Comparison of ENCODE assay signal across 20 cellular contexts in the genomic region with DNA sequence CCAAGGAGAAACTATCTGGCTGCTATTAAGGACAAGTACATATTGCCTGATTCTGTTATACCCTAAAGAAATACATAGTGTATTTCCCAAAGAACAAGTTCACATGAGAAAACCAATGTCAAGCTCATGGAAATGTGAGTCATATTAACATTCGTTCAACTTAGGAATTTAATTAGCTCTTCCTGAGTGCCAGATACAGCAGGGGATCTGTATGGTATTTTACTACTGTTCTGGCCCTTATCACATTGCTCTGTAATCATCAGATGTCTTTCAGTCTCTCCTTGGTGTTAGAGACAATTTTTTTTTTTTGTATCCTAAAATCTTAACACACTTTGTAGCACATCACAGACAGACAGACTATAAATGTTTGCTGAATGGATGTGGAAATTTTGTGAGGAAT.
"Had no signal": no experiment of that assay in that cellular context is flagged by ENCODE, and none has a peak within 500 bp of the region (broad histone marks: within the 10 kb centered on the region; RNA-seq: fewer than 3 reads in every experiment).

No MANE protein-coding gene starts in this region.

- H3K27ac ChIP-seq: SJSA1 had no signal

- H3K36me3 ChIP-seq: SJSA1 had no signal

- DNase-seq: KBM-7, MV-4-11, NCI-H1048, NCI-H1105, NCI-H1417 treated with DMSO at 0.1 percent for 48 hours, NCI-H146, NCI-H1694 treated with DMSO at 0.1 percent for 48 hours, NCI-H1930, NCI-H2081, NCI-H2107, NCI-H2227 treated with DMSO at 0.1 percent for 48 hours, NCI-H524 treated with DMSO at 0.1 percent for 48 hours, NCI-H69, NCI-H774, Right ventricle myocardium superior, RPMI8226, SIG-M5, SK-N-SH, SW 1271 had no signal

- H3K4me3 ChIP-seq: SJSA1 had no signal

- H3K9ac ChIP-seq: SK-N-SH had no signal

- H3K9me3 ChIP-seq: SJSA1, SK-N-SH had no signal
